Comparison of ENCODE assay signal across 14 cellular contexts in genomic region chr5:88692979-88693932, GRCh38.
DNase-seq lines count a peak whose midpoint lies in the region; ATAC-seq and TF ChIP-seq lines count a peak whose summit lies in the region.
"Had no signal": no experiment of that assay in that cellular context is flagged by ENCODE, and none has a peak within 500 bp of the region (broad histone marks: within the 10 kb centered on the region; RNA-seq: fewer than 3 reads in every experiment).

No MANE protein-coding gene starts in this region.

- H3K9me3 ChIP-seq in stomach: no peaks in the 10 kb centered on the region
- H3K9me3 ChIP-seq: psoas muscle had no signal

- H3K27me3 Mint-ChIP-seq in IgD-negative memory B cell (peaks cover 62% of the 10 kb centered on the region), naive B cell (peaks cover 76 to 93% (median 92%) of the 10 kb centered on the region in 3 donors)

- TF ChIP-seq CTCF in GM12865 (IDR thresholded peaks at IDR 0.05; ENCODE audit: insufficient read depth, low read depth, low read length, missing control alignments) (peak; percentile 20), stomach (IDR thresholded peaks at IDR 0.05) (no peak)

- TF ChIP-seq POLR2A in stomach (IDR thresholded peaks at IDR 0.05): no peak

- H3K27ac ChIP-seq in stomach: no peak overlapping the region
- H3K27ac ChIP-seq: psoas muscle had no signal

- H3K27ac Mint-ChIP-seq in IgD-negative memory B cell (peak overlapping the region; percentile 93 to 95 (median 94)), naive B cell (peak overlapping the region in 4 of 6 donors; percentile 53 to 96 (median 76))
- H3K27ac Mint-ChIP-seq: CD8-positive, alpha-beta T cell had no signal

- H3K9me3 Mint-ChIP-seq in IgD-negative memory B cell (peaks cover 0 to 23% (median 0%) of the 10 kb centered on the region in 3 donors), naive B cell (peaks cover 0 to 48% (median 19%) of the 10 kb centered on the region in 7 donors)
- H3K9me3 Mint-ChIP-seq: activated naive CD4-positive, alpha-beta T cell treated with anti-CD3 and anti-CD28 coated beads, Interleukin-2, amount 50 U/mL, for 72 hours; CD8-positive, alpha-beta T cell; T-helper 2 cell treated with Interferon-gamma antibody and Interleukin-4, amounts not matched to agents 5 μg/mL and 100 μg/mL, for 36 hours had no signal

- H3K4me1 Mint-ChIP-seq in IgD-negative memory B cell: peaks cover 12 to 18% (median 14%) of the 10 kb centered on the region in 3 donors
- peaks cover 22 to 55% (median 34%) of the 10 kb centered on the region in 3 donors for H3K4me1 Mint-ChIP-seq in naive B cell

- no peak overlapping the region for H3K4me3 ChIP-seq in GM12865 (ENCODE audit: low read depth, low read length)
- H3K4me3 ChIP-seq in stomach: no peak overlapping the region
- H3K4me3 ChIP-seq: psoas muscle had no signal

- peaks cover 33 to 100% (median 83%) of the 10 kb centered on the region in 3 donors for H3K27me3 ChIP-seq in stomach

- H3K36me3 Mint-ChIP-seq in IgD-negative memory B cell (peaks cover 6% of the 10 kb centered on the region), naive B cell (peaks cover 0 to 5% of the 10 kb centered on the region in 2 donors)
- H3K36me3 Mint-ChIP-seq: CD8-positive, alpha-beta T cell had no signal

- H3K4me3 Mint-ChIP-seq in IgD-negative memory B cell: peak overlapping the region in 3 of 4 donors; percentile 3 to 80 (median 60)
- peak overlapping the region in 5 of 8 donors; percentile 21 to 88 (median 82) for H3K4me3 Mint-ChIP-seq in naive B cell
- H3K4me3 Mint-ChIP-seq: CD8-positive, alpha-beta T cell; T-helper 2 cell treated with Interferon-gamma antibody and Interleukin-4, amounts not matched to agents 5 μg/mL and 100 μg/mL, for 36 hours had no signal

- ATAC-seq in naive B cell (ENCODE audit: low read depth in 2 of 2) (no peak), HG02885 (IDR thresholded peaks at IDR 0.05; ENCODE audit: poor library complexity, unreplicated experiment) (no peak)
- ATAC-seq: activated naive CD4-positive, alpha-beta T cell treated with anti-CD3 and anti-CD28 coated beads, Interleukin-2, amount 50 U/mL, for 72 hours; CD8-positive, alpha-beta T cell; psoas muscle had no signal

- DNase-seq in GM12865 (ENCODE audit: low read depth): peak; percentile 30
- DNase-seq in cerebellar cortex (ENCODE audit: low spot score): peak; percentile 69
- no peak for DNase-seq in naive B cell
- DNase-seq in NCI-H748 (lab: John Stamatoyannopoulos, UW; ENCODE audit: unreplicated experiment): no peak
- DNase-seq in HK-2 (ENCODE audit: unreplicated experiment): no peak
- no peak for DNase-seq in stomach
- DNase-seq: activated CD8-positive, alpha-beta memory T cell treated with anti-CD3 and anti-CD28 coated beads for 24 hours; CD8-positive, alpha-beta T cell; effector memory CD4-positive, alpha-beta T cell; psoas muscle had no signal

- peaks cover 12 to 41% (median 33%) of the 10 kb centered on the region in 4 donors for H3K4me1 ChIP-seq in stomach

- intact Hi-C loops in stomach (cut with DNase I; ENCODE audit: low total_unique reads): loop anchor here (5.0 kb wide), 1 partner anchor 911 kb away; no protein-coding TSS in a partner anchor

- H3K36me3 ChIP-seq in stomach: no peaks in the 10 kb centered on the region

- WGBS in stomach, 5 donors: 9 to 27% (median 11%) methylated on average over 24 to 25 of the region's 25 CpGs

- no peak for TF ChIP-seq EP300 in stomach (IDR thresholded peaks at IDR 0.05)

Comparison
In these comparisons a context has a peak if more than half of its experiments do, and no peak if none do; other contexts are left out.
1. DNase-seq: peak in GM12865 (single experiment) and cerebellar cortex (single experiment); none in naive B cell (single experiment), NCI-H748 (single experiment), HK-2 (single experiment) and stomach (single experiment).